Comparison of ENCODE assay signal across 1 cellular context in the genomic region with DNA sequence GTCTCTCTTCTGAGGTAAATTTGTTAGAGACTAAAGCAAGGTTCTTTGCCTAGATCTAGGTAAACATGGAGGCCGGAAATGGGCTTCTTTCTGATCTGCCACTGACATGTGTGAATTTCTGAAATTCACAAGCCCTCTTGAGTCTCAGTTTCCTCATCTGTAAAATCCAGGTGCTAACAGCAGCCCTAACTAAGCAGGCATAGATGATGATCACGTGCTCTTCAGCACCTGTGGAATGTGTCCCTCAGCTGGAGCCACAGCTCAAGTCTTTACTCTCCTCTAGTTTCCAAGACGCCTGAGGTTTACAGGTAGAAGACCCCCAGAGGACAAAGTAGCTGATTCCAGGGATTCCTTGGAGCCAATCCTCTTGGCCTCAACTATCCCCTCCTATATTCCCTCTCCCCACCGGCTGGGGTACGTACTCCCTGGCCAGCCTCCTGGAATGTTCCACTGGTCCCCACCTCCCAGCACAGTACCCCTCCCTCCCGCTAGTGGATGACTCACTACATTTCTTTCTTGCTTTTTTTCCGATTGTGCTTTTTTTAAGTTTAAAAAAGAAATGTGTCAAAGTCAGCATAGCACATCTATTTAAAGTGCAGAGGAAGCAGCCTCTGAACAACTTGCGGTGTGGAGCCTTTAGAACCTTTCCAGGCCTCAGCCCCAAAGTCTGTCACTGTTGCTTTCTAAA.
TF ChIP-seq lines count a peak whose summit lies in the region.

No MANE protein-coding gene starts in this region.

TF ChIP-seq in SK-N-SH treated with all-trans-retinoic acid at 6 μM for 48 hours, 23 proteins besides CTCF, POLR2A, EP300 and RAD21 (continued from another document):
- TF ChIP-seq, protein P1, sequence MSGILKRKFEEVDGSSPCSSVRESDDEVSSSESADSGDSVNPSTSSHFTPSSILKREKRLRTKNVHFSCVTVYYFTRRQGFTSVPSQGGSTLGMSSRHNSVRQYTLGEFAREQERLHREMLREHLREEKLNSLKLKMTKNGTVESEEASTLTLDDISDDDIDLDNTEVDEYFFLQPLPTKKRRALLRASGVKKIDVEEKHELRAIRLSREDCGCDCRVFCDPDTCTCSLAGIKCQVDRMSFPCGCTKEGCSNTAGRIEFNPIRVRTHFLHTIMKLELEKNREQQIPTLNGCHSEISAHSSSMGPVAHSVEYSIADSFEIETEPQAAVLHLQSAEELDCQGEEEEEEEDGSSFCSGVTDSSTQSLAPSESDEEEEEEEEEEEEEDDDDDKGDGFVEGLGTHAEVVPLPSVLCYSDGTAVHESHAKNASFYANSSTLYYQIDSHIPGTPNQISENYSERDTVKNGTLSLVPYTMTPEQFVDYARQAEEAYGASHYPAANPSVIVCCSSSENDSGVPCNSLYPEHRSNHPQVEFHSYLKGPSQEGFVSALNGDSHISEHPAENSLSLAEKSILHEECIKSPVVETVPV (CRISPR knock-in tag; IDR thresholded peaks at IDR 0.05) = no peak
- no peak for TF ChIP-seq TOX (CRISPR knock-in tag; IDR thresholded peaks at IDR 0.05; ENCODE audit: borderline replicate concordance)
